In the genomic region with DNA sequence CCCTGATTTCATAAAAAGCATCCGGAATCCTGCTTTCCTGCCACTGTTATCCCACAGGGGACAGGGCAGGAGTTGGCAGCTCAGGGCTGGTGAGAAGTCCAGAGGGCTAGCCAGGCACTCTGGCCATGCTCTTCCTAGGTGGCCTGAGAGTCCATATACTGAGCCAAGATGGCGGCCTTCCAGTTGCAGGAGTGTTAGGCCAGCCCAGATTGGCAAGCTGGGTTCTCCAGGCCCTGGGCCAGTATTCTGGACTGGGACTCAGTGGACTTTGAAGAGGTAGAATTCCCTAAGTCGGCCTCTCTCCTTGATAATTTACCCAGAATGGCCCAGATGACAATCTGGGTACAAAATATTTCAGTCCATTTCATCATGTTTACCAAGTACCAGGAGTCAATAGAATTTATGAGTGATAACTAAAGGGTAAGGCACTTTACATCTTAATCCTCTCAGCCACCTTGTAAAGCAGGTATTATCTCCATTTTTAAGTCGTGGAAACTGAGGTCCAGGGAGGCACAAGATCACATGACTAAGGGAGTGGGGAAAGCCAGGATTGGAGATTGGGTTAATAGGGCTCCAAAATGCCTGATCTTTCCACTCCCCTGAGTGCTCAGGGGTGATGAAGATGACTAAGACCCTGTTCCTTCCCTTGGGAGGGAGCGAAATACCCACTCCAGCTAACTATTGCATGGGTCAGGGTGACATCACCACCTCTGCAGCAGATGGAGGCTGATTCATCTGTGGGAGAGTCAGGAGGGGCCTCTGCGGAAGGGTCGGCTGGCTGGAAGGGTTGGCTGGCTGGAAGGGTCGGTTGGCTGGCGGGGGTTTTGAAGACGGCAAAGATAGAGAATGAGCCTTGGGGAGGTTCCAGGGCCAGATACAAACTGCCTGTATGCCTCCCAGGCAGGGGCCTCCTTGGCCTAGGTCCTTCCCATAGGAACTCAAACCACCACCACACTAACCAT, we compare ENCODE assay signal across 8 cellular contexts. TPM values are rescaled to one million over a fixed set of nuclear protein-coding genes. Genes with fewer than 3 reads are reported as not detected.
DNase-seq lines count a peak whose midpoint lies in the region; TF ChIP-seq lines count a peak whose summit lies in the region.

No MANE protein-coding gene starts in this region.

- TF ChIP-seq CTCF in BJ (IDR thresholded peaks at IDR 0.05; ENCODE audit: insufficient read depth, low read depth, low read length) (no peak), fibroblast of the aortic adventitia (IDR thresholded peaks at IDR 0.05; ENCODE audit: insufficient read depth, low read length) (no peak)

- no peak overlapping the region for H4K91ac ChIP-seq in neuronal stem cell (ENCODE audit: low read depth, low read length, poor library complexity)

- peak overlapping the region; percentile 95 for H2AFZ ChIP-seq in neuronal stem cell (ENCODE audit: low read length)

- peak overlapping the region; percentile 42 for H3K18ac ChIP-seq in neuronal stem cell (ENCODE audit: low read length)

- no peak overlapping the region for H3K23ac ChIP-seq in neuronal stem cell (ENCODE audit: low read depth, low read length, poor library complexity)

- no peaks in the 10 kb centered on the region for H3K36me3 Mint-ChIP-seq in activated CD4-positive, alpha-beta memory T cell treated with anti-CD3 and anti-CD28 coated beads, Interleukin-2, amount 10 ng/mL, durations not matched to agents 7 days and 5 days (ENCODE audit: low read depth)

- POLR2A ChIA-PET in BJ (lab: Charles Lee) = interaction anchor here (0.5 to 0.6 kb wide), 2 partner anchors 64 to 271 kb away, joined by 11 to 32 read pairs; no protein-coding TSS in a partner anchor
- POLR2A ChIA-PET in activated CD4-positive, alpha-beta memory T cell treated with anti-CD3 and anti-CD28 coated beads, Interleukin-2, amount 10 ng/mL, durations not matched to agents 7 days and 5 days (lab: Charles Lee) = interaction anchor here (0.6 to 3.2 kb wide), 4 partner anchors 8 to 880 kb away, joined by 3 to 45 read pairs (median 4); no protein-coding TSS in a partner anchor

- H2AK5ac ChIP-seq in neuronal stem cell (ENCODE audit: low read depth, low read length) = peak overlapping the region; percentile 93

- H3K27ac ChIP-seq in neuronal stem cell (replicated peaks; ENCODE audit: low read length) = no peak overlapping the region

- no peak overlapping the region for H3K14ac ChIP-seq in neuronal stem cell (ENCODE audit: low read length)

- no peaks in the 10 kb centered on the region for H3K9me3 ChIP-seq in neuronal stem cell (replicated peaks in 1 of 2; ENCODE audit: control insufficient read depth in 2 of 2, insufficient read depth in 1 of 2, low read depth in 1 of 2, low read length in 2 of 2)

- H3K27me3 ChIP-seq in BJ (ENCODE audit: control insufficient read depth, insufficient read depth, low read length) (no peaks in the 10 kb centered on the region), neuronal stem cell (ENCODE audit: control insufficient read depth in 3 of 3, insufficient read depth in 3 of 3, low read depth in 1 of 3, low read length in 3 of 3) (no peaks in the 10 kb centered on the region)

- peaks cover 28% of the 10 kb centered on the region for H3K4me1 Mint-ChIP-seq in activated CD4-positive, alpha-beta memory T cell treated with anti-CD3 and anti-CD28 coated beads, Interleukin-2, amount 10 ng/mL, durations not matched to agents 7 days and 5 days

- no peaks in the 10 kb centered on the region for H3K9me3 Mint-ChIP-seq in activated CD4-positive, alpha-beta memory T cell treated with anti-CD3 and anti-CD28 coated beads, Interleukin-2, amount 10 ng/mL, durations not matched to agents 7 days and 5 days

- CTCF ChIA-PET in BJ (lab: Yijun Ruan, JAX) = interaction anchor here (0.6 to 3.5 kb wide), 12 partner anchors 8 to 1900 kb away, joined by 3 to 30 read pairs (median 6); no protein-coding TSS in a partner anchor
- CTCF ChIA-PET in activated CD4-positive, alpha-beta memory T cell treated with anti-CD3 and anti-CD28 coated beads, Interleukin-2, amount 10 ng/mL, durations not matched to agents 7 days and 5 days (lab: Charles Lee) = interaction anchor here (0.7 to 1.9 kb wide), 9 partner anchors 8 to 86 kb away, joined by 3 to 15 read pairs (median 5); partner anchors contain the start of genes C22orf23 and POLR2F

- peak overlapping the region; percentile 14 for H2BK5ac ChIP-seq in neuronal stem cell (ENCODE audit: low read length)

- no peak overlapping the region for H3K4me2 ChIP-seq in neuronal stem cell (ENCODE audit: insufficient read depth, low read length, poor library complexity, severe bottlenecking)

- H3K9ac ChIP-seq in neuronal stem cell (ENCODE audit: low read depth, low read length, poor library complexity) = peak overlapping the region; percentile 39

- peaks cover 5 to 13% of the 10 kb centered on the region in 2 donors for H3K4me1 ChIP-seq in neuronal stem cell (ENCODE audit: control insufficient read depth in 2 of 2, insufficient read depth in 1 of 2, low read depth in 1 of 2, low read length in 2 of 2)

- no CpG with 5 or more reads among the region's 10 CpGs for WGBS in neuronal stem cell (ENCODE audit: extremely low coverage in 2 of 2, insufficient read length in 2 of 2, insufficient replicate concordance in 1 of 2), 2 donors

- H2BK15ac ChIP-seq in neuronal stem cell (ENCODE audit: low read length) = peak overlapping the region; percentile 23

- peak overlapping the region; percentile 71 for H3K4me3 Mint-ChIP-seq in activated CD4-positive, alpha-beta memory T cell treated with anti-CD3 and anti-CD28 coated beads, Interleukin-2, amount 10 ng/mL, durations not matched to agents 7 days and 5 days

- H3K4me3 ChIP-seq in BJ (ENCODE audit: low read depth, low read length) = peak overlapping the region; percentile 41
- peak overlapping the region; percentile 81 for H3K4me3 ChIP-seq in fibroblast of the aortic adventitia (ENCODE audit: low read depth, low read length)
- no peak overlapping the region for H3K4me3 ChIP-seq in neuronal stem cell (ENCODE audit: low read length in 2 of 2)

- H3K4ac ChIP-seq in neuronal stem cell (ENCODE audit: low read length) = no peak overlapping the region

- H4K8ac ChIP-seq in neuronal stem cell (ENCODE audit: low read depth, low read length) = no peak overlapping the region

- no peaks in the 10 kb centered on the region for H3K27me3 Mint-ChIP-seq in activated CD4-positive, alpha-beta memory T cell treated with anti-CD3 and anti-CD28 coated beads, Interleukin-2, amount 10 ng/mL, durations not matched to agents 7 days and 5 days

- DNase-seq in BJ (ENCODE audit: low read depth) (peak; percentile 93), HS-5 (ENCODE audit: low read depth) (peak; percentile 98), fibroblast of the aortic adventitia (ENCODE audit: low read depth) (peak; percentile 99), neuronal stem cell (ENCODE audit: low spot score) (no peak), NCI-H2227 treated with DMSO at 0.1 percent for 48 hours (lab: John Stamatoyannopoulos, UW) (no peak), GF-D8 (lab: John Stamatoyannopoulos, UW) (no peak)
- no peak for DNase-seq in activated CD4-positive, alpha-beta memory T cell treated with anti-CD3 and anti-CD28 coated beads, Interleukin-2, amount 10 ng/mL, durations not matched to agents 7 days and 5 days
- DNase-seq in stimulated activated CD4-positive, alpha-beta T cell treated with anti-CD3 and anti-CD28 coated beads, Interleukin-4, amount 100 ng/mL, for 1 hour = no peak

- H3K36me3 ChIP-seq in BJ (ENCODE audit: control insufficient read depth, insufficient read depth, low read length) (no peaks in the 10 kb centered on the region), neuronal stem cell (replicated peaks in 1 of 2; ENCODE audit: control insufficient read depth in 2 of 2, insufficient read depth in 2 of 2, low read length in 2 of 2) (peaks cover 0 to 4% of the 10 kb centered on the region in 2 donors)

- H2BK120ac ChIP-seq in neuronal stem cell (ENCODE audit: low read depth, low read length) = no peak overlapping the region

- H3K79me1 ChIP-seq in neuronal stem cell (ENCODE audit: low read depth, low read length) = no peaks in the 10 kb centered on the region

- peak overlapping the region; percentile 55 for H3K27ac Mint-ChIP-seq in activated CD4-positive, alpha-beta memory T cell treated with anti-CD3 and anti-CD28 coated beads, Interleukin-2, amount 10 ng/mL, durations not matched to agents 7 days and 5 days

- peak overlapping the region; percentile 12 for H2BK12ac ChIP-seq in neuronal stem cell (ENCODE audit: low read length)

RNA-seq across cellular contexts. Expression of gene MICALL1, which starts 1.2 kb away (rescaled TPM):
- polyA plus RNA-seq in BJ (2011; rRNA removed) = 16.6 and 26.5 TPM in 2 replicates
- polyA minus RNA-seq in BJ (2011; rRNA and poly(A)+ RNA removed) = 23.3 and 29.9 TPM in 2 replicates
- 10 to 100 TPM; 21.8 to 24.1 TPM for total RNA-seq in activated CD4-positive, alpha-beta memory T cell treated with anti-CD3 and anti-CD28 coated beads, Interleukin-2, amount 10 ng/mL, durations not matched to agents 7 days and 5 days
- 13.2 and 24.7 TPM in 2 replicates for total RNA-seq in fibroblast of the aortic adventitia (ENCODE audit: low replicate concordance)
- polyA plus RNA-seq in neuronal stem cell (2013, experiment 1 of 2) = 12.2 TPM
- polyA plus RNA-seq in neuronal stem cell (2013, experiment 2 of 2) = 12.4 TPM

RNA-seq across cellular contexts. Expression of gene C22orf23, which starts 48.5 kb away (rescaled TPM):
- polyA plus RNA-seq in BJ (2011; rRNA removed) = 0.38 and 0.42 TPM in 2 replicates
- polyA minus RNA-seq in BJ (2011; rRNA and poly(A)+ RNA removed) = 0.14 and 0.46 TPM in 2 replicates
- not detected for total RNA-seq in activated CD4-positive, alpha-beta memory T cell treated with anti-CD3 and anti-CD28 coated beads, Interleukin-2, amount 10 ng/mL, durations not matched to agents 7 days and 5 days
- 0.54 TPM in 1 of 2 replicates, not detected in the other for total RNA-seq in fibroblast of the aortic adventitia (ENCODE audit: low replicate concordance)
- polyA plus RNA-seq in neuronal stem cell (2013, experiment 1 of 2) = 1.3 TPM
- 1.1 TPM for polyA plus RNA-seq in neuronal stem cell (2013, experiment 2 of 2)

RNA-seq across cellular contexts. Expression of gene POLR2F, which starts 48.6 kb away (rescaled TPM):
- polyA plus RNA-seq in BJ (2011; rRNA removed) = 86.2 and 92.1 TPM in 2 replicates
- polyA minus RNA-seq in BJ (2011; rRNA and poly(A)+ RNA removed) = 17.6 and 18.1 TPM in 2 replicates
- 10 to 100 TPM; 50.1 to 56.4 TPM for total RNA-seq in activated CD4-positive, alpha-beta memory T cell treated with anti-CD3 and anti-CD28 coated beads, Interleukin-2, amount 10 ng/mL, durations not matched to agents 7 days and 5 days
- 18.3 and 112 TPM in 2 replicates for total RNA-seq in fibroblast of the aortic adventitia (ENCODE audit: low replicate concordance)
- 108 TPM for polyA plus RNA-seq in neuronal stem cell (2013, experiment 1 of 2)
- polyA plus RNA-seq in neuronal stem cell (2013, experiment 2 of 2) = 103 TPM

RNA-seq across cellular contexts. Expression of gene EIF3L, which starts 55.6 kb away (rescaled TPM):
- 705 and 755 TPM in 2 replicates for polyA plus RNA-seq in BJ (2011; rRNA removed)
- 282 and 487 TPM in 2 replicates for polyA minus RNA-seq in BJ (2011; rRNA and poly(A)+ RNA removed)
- total RNA-seq in activated CD4-positive, alpha-beta memory T cell treated with anti-CD3 and anti-CD28 coated beads, Interleukin-2, amount 10 ng/mL, durations not matched to agents 7 days and 5 days = 100 to 1,000 TPM; 331 to 348 TPM
- 181 and 457 TPM in 2 replicates for total RNA-seq in fibroblast of the aortic adventitia (ENCODE audit: low replicate concordance)
- polyA plus RNA-seq in neuronal stem cell (2013, experiment 1 of 2) = 1,054 TPM
- polyA plus RNA-seq in neuronal stem cell (2013, experiment 2 of 2) = 1,005 TPM

Comparison
In these comparisons a context has a peak if more than half of its experiments do, and no peak if none do; other contexts are left out.
1. DNase-seq: peak in BJ (single experiment), HS-5 (single experiment) and fibroblast of the aortic adventitia (single experiment); none in activated CD4-positive, alpha-beta memory T cell treated with anti-CD3 and anti-CD28 coated beads, Interleukin-2, amount 10 ng/mL, durations not matched to agents 7 days and 5 days (single experiment), neuronal stem cell (single experiment), NCI-H2227 treated with DMSO at 0.1 percent for 48 hours (single experiment), GF-D8 (single experiment) and stimulated activated CD4-positive, alpha-beta T cell treated with anti-CD3 and anti-CD28 coated beads, Interleukin-4, amount 100 ng/mL, for 1 hour (single experiment).
2. H3K4me3 ChIP-seq: peak in BJ (single experiment) and fibroblast of the aortic adventitia (single experiment); none in neuronal stem cell (0 of 2).